In genomic region chr6:116512155-116512559, GRCh38 we compare ENCODE assay signal across 8 cellular contexts. TPM values are rescaled to one million over a fixed set of nuclear protein-coding genes. Genes with fewer than 3 reads are reported as not detected.
DNase-seq lines count a peak whose midpoint lies in the region; ATAC-seq and TF ChIP-seq lines count a peak whose summit lies in the region.

No MANE protein-coding gene starts in this region.

- no peaks in the 10 kb centered on the region for H3K27me3 ChIP-seq in suprapubic skin
- no peaks in the 10 kb centered on the region for H3K27me3 ChIP-seq in naive thymus-derived CD4-positive, alpha-beta T cell (ENCODE audit: control insufficient read depth in 2 of 2, insufficient read depth in 2 of 2, low read length in 2 of 2)

- peaks cover 0 to 51% (median 0%) of the 10 kb centered on the region in 5 donors for H3K27me3 Mint-ChIP-seq in naive thymus-derived CD4-positive, alpha-beta T cell
- no peaks in the 10 kb centered on the region for H3K27me3 Mint-ChIP-seq in stimulated activated naive CD8-positive, alpha-beta T cell treated with anti-CD3 and anti-CD28 coated beads, Interleukin-15, amount 100 ng/mL, for 72 hours

- H3K4me3 Mint-ChIP-seq in naive thymus-derived CD4-positive, alpha-beta T cell, result no peak overlapping the region
- H3K4me3 Mint-ChIP-seq in stimulated activated naive CD8-positive, alpha-beta T cell treated with anti-CD3 and anti-CD28 coated beads, Interleukin-15, amount 100 ng/mL, for 72 hours, result no peak overlapping the region

- no peak overlapping the region for H3K27ac Mint-ChIP-seq in naive thymus-derived CD4-positive, alpha-beta T cell
- H3K27ac Mint-ChIP-seq in stimulated activated naive CD8-positive, alpha-beta T cell treated with anti-CD3 and anti-CD28 coated beads, Interleukin-15, amount 100 ng/mL, for 72 hours, result no peak overlapping the region

- CTCF ChIA-PET in naive thymus-derived CD4-positive, alpha-beta T cell (lab: Charles Lee), result interaction anchor here (0.6 kb wide), 1 partner anchor 194 kb away, joined by 6 read pairs; no protein-coding TSS in a partner anchor

- H3K9me3 ChIP-seq in suprapubic skin, result no peaks in the 10 kb centered on the region
- H3K9me3 ChIP-seq in naive thymus-derived CD4-positive, alpha-beta T cell (ENCODE audit: control insufficient read depth in 2 of 3, low read length in 3 of 3), result no peaks in the 10 kb centered on the region

- H3K4me3 ChIP-seq in foreskin fibroblast (ENCODE audit: low read depth in 1 of 2, low read length in 2 of 2) (peak overlapping the region; percentile 52 to 64), suprapubic skin (peak overlapping the region; percentile 33)
- H3K4me3 ChIP-seq in naive thymus-derived CD4-positive, alpha-beta T cell (ENCODE audit: low read length), result no peak overlapping the region

- H3K36me3 Mint-ChIP-seq in naive thymus-derived CD4-positive, alpha-beta T cell, result no peaks in the 10 kb centered on the region

- WGBS in suprapubic skin, result 49% methylated on average over 4 of the region's 4 CpGs

- H3K27ac ChIP-seq in suprapubic skin, result peak overlapping the region; percentile 88
- H3K27ac ChIP-seq in naive thymus-derived CD4-positive, alpha-beta T cell (ENCODE audit: low read depth, low read length), result no peak overlapping the region

- TF ChIP-seq CTCF in foreskin fibroblast (IDR thresholded peaks at IDR 0.05; ENCODE audit: low read depth, low read length), result no peak
- no peak for TF ChIP-seq CTCF in suprapubic skin (IDR thresholded peaks at IDR 0.05)

- no peak for DNase-seq in foreskin fibroblast
- DNase-seq in suprapubic skin (ENCODE audit: low spot score in 2 of 2), result no peak
- DNase-seq in naive thymus-derived CD4-positive, alpha-beta T cell, result no peak
- DNase-seq in stimulated activated naive CD8-positive, alpha-beta T cell treated with anti-CD3 and anti-CD28 coated beads, Interleukin-15, amount 100 ng/mL, for 72 hours, result no peak
- no peak for DNase-seq in posterior vena cava (ENCODE audit: low spot score)

- no peaks in the 10 kb centered on the region for H3K4me1 ChIP-seq in suprapubic skin
- H3K4me1 ChIP-seq in naive thymus-derived CD4-positive, alpha-beta T cell (ENCODE audit: control insufficient read depth in 2 of 2, insufficient read depth in 2 of 2, low read length in 2 of 2), result no peaks in the 10 kb centered on the region

- no peaks in the 10 kb centered on the region for H3K4me1 Mint-ChIP-seq in naive thymus-derived CD4-positive, alpha-beta T cell
- no peaks in the 10 kb centered on the region for H3K4me1 Mint-ChIP-seq in stimulated activated naive CD8-positive, alpha-beta T cell treated with anti-CD3 and anti-CD28 coated beads, Interleukin-15, amount 100 ng/mL, for 72 hours

- TF ChIP-seq POLR2A in suprapubic skin (IDR thresholded peaks at IDR 0.05), result no peak

- TF ChIP-seq EP300 in suprapubic skin (IDR thresholded peaks at IDR 0.05), result no peak

- intact Hi-C loops in naive thymus-derived CD4-positive, alpha-beta T cell (cut with micrococcal nuclease), result no loop called here
- intact Hi-C loops in posterior vena cava (cut with DNase I), result no loop called here

- POLR2A ChIA-PET in naive thymus-derived CD4-positive, alpha-beta T cell (lab: Charles Lee), result no interaction called here

- ATAC-seq in GM19463 (IDR thresholded peaks at IDR 0.05; ENCODE audit: unreplicated experiment) (peak; percentile 90), HG03521 (IDR thresholded peaks at IDR 0.05; ENCODE audit: unreplicated experiment) (peak; percentile 61), GM19023 (IDR thresholded peaks at IDR 0.05; ENCODE audit: unreplicated experiment) (no peak)
- no peak for ATAC-seq in naive thymus-derived CD4-positive, alpha-beta T cell
- ATAC-seq in stimulated activated naive CD8-positive, alpha-beta T cell treated with anti-CD3 and anti-CD28 coated beads, Interleukin-15, amount 100 ng/mL, for 72 hours, result no peak

- H3K9me3 Mint-ChIP-seq in naive thymus-derived CD4-positive, alpha-beta T cell, result peaks cover 0 to 22% (median 8%) of the 10 kb centered on the region in 11 donors
- H3K9me3 Mint-ChIP-seq in stimulated activated naive CD8-positive, alpha-beta T cell treated with anti-CD3 and anti-CD28 coated beads, Interleukin-15, amount 100 ng/mL, for 72 hours, result peaks cover 0 to 13% of the 10 kb centered on the region in 2 donors

- no peaks in the 10 kb centered on the region for H3K36me3 ChIP-seq in suprapubic skin
- no peaks in the 10 kb centered on the region for H3K36me3 ChIP-seq in naive thymus-derived CD4-positive, alpha-beta T cell (ENCODE audit: control insufficient read depth in 2 of 3, insufficient read depth in 3 of 3, low read length in 3 of 3)

RNA-seq across cellular contexts. Expression of gene CALHM5, which starts 0.7 kb away (rescaled TPM):
- total RNA-seq in suprapubic skin, result 1 to 10 TPM in 3 of 4 donors, under 1 TPM in 1; 0.89 to 5.9 (median 1.4) TPM
- total RNA-seq in naive thymus-derived CD4-positive, alpha-beta T cell, result not detected
- not detected for polyA plus RNA-seq in naive thymus-derived CD4-positive, alpha-beta T cell
- 1 to 10 TPM; 7.0 to 7.2 TPM for total RNA-seq in posterior vena cava

RNA-seq across cellular contexts. Expression of gene TRAPPC3L, which starts 33.3 kb away (rescaled TPM):
- total RNA-seq in suprapubic skin (not detected), posterior vena cava (under 1 TPM in 1 of 2 donors, not detected in 1; 0.33 TPM)
- total RNA-seq in naive thymus-derived CD4-positive, alpha-beta T cell, result not detected
- not detected for polyA plus RNA-seq in naive thymus-derived CD4-positive, alpha-beta T cell

RNA-seq across cellular contexts. Expression of gene CALHM4, which starts 41.4 kb away (rescaled TPM):
- total RNA-seq in suprapubic skin (10 to 100 TPM in 1 of 4 donors, 1 to 10 TPM in 2, not detected in 1; 1.8 to 12.5 (median 2.6) TPM), posterior vena cava (not detected)
- total RNA-seq in naive thymus-derived CD4-positive, alpha-beta T cell, result not detected
- polyA plus RNA-seq in naive thymus-derived CD4-positive, alpha-beta T cell, result not detected

RNA-seq across cellular contexts. Expression of gene CALHM6, which starts 51.0 kb away (rescaled TPM):
- 1 to 10 TPM in 2 of 4 donors, under 1 TPM in 1, not detected in 1; 0.76 to 4.1 (median 1.2) TPM for total RNA-seq in suprapubic skin
- 10 to 100 TPM in 2 of 5 experiments, 1 to 10 TPM in 3; 3.0 to 79.3 (median 5.6) TPM for total RNA-seq in naive thymus-derived CD4-positive, alpha-beta T cell
- polyA plus RNA-seq in naive thymus-derived CD4-positive, alpha-beta T cell, result 10 to 100 TPM; 24.4 to 52.1 TPM
- 1 to 10 TPM; 2.4 to 5.4 TPM for total RNA-seq in posterior vena cava

RNA-seq across cellular contexts. Expression of gene RWDD1, which starts 59.1 kb away (rescaled TPM):
- total RNA-seq in suprapubic skin, result 10 to 100 TPM; 24.6 to 38.1 (median 27.1) TPM
- total RNA-seq in naive thymus-derived CD4-positive, alpha-beta T cell, result 10 to 100 TPM; 33.2 to 39.9 (median 36.7) TPM
- polyA plus RNA-seq in naive thymus-derived CD4-positive, alpha-beta T cell, result 10 to 100 TPM; 35.0 to 68.5 TPM
- total RNA-seq in posterior vena cava, result 10 to 100 TPM; 50.9 to 55.1 TPM

Comparison
In these comparisons a context has a peak if more than half of its experiments do, and no peak if none do; other contexts are left out.
1. ATAC-seq: peak in GM19463 (single experiment) and HG03521 (single experiment); none in naive thymus-derived CD4-positive, alpha-beta T cell (single experiment), stimulated activated naive CD8-positive, alpha-beta T cell treated with anti-CD3 and anti-CD28 coated beads, Interleukin-15, amount 100 ng/mL, for 72 hours (single experiment) and GM19023 (single experiment).